Comparison of ENCODE assay signal across 8 cellular contexts in the genomic region with DNA sequence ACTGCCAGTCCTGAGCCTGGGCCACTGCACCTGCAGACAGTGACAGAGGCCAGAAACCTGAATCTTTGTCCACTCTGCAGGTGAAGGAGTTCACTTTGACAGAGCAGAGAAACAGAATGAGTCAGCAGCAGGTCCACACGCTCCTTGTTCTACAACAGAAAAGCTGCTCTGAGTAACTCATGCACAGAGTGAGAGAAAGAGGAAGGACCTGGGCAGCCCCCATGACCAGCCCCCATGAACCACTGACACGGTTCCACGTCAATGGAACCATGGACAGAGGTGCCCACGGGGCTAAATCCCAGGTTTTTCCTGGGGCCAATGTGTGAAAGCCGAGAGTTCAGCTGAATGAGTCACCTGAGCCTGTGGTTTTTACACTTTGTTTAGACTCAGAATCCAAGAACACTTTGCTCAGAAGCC. TPM values are rescaled to one million over a fixed set of nuclear protein-coding genes. Genes with fewer than 3 reads are reported as not detected.
DNase-seq lines count a peak whose midpoint lies in the region; ATAC-seq and TF ChIP-seq lines count a peak whose summit lies in the region.

No MANE protein-coding gene starts in this region.

- no peak overlapping the region for H3K4me3 ChIP-seq in GM06990 (replicated peaks; ENCODE audit: low read depth, low read length)
- H3K4me3 ChIP-seq in coronary artery: no peak overlapping the region
- no peak overlapping the region for H3K4me3 ChIP-seq in esophagus muscularis mucosa
- no peak overlapping the region for H3K4me3 ChIP-seq in Caco-2 (ENCODE audit: low read depth, low read length)

- POLR2A ChIA-PET in Caco-2 (lab: Charles Lee): no interaction called here

- H3K27ac ChIP-seq in coronary artery: no peak overlapping the region
- no peak overlapping the region for H3K27ac ChIP-seq in esophagus muscularis mucosa (replicated peaks in 1 of 4)

- no peaks in the 10 kb centered on the region for H3K36me3 Mint-ChIP-seq in Caco-2 (ENCODE audit: insufficient read depth, unreplicated experiment)

- TF ChIP-seq CTCF in GM06990 (IDR thresholded peaks at IDR 0.05; ENCODE audit: insufficient read depth, low read length, poor library complexity, severe bottlenecking) (no peak), coronary artery (IDR thresholded peaks at IDR 0.05) (no peak), esophagus muscularis mucosa (IDR thresholded peaks at IDR 0.05) (no peak), Caco-2 (IDR thresholded peaks at IDR 0.05; ENCODE audit: insufficient read depth in 1 of 2, low read depth in 1 of 2, low read length in 1 of 2, severe bottlenecking in 1 of 2, unreplicated experiment in 1 of 2) (no peak)

- H3K9me3 ChIP-seq in esophagus muscularis mucosa (no peaks in the 10 kb centered on the region), Caco-2 (no peaks in the 10 kb centered on the region)

- H3K36me3 ChIP-seq in GM06990 (ENCODE audit: control insufficient read depth, insufficient read depth, low read length) (no peaks in the 10 kb centered on the region), esophagus muscularis mucosa (no peaks in the 10 kb centered on the region), Caco-2 (ENCODE audit: control insufficient read depth, insufficient read depth, low read length) (no peaks in the 10 kb centered on the region)

- H3K4me1 ChIP-seq in esophagus muscularis mucosa (no peaks in the 10 kb centered on the region), Caco-2 (no peaks in the 10 kb centered on the region)

- TF ChIP-seq EP300 in esophagus muscularis mucosa (IDR thresholded peaks at IDR 0.05): no peak

- H3K4me3 Mint-ChIP-seq in Caco-2 (ENCODE audit: unreplicated experiment): no peak overlapping the region

- DNase-seq in GM06990 (ENCODE audit: extremely low read depth, insufficient read length) (peak; percentile 80), coronary artery (ENCODE audit: low spot score) (peak; percentile 22), cerebellar cortex (ENCODE audit: low spot score) (no peak), NCI-H1436 (lab: John Stamatoyannopoulos, UW) (no peak), esophagus muscularis mucosa (ENCODE audit: extremely low spot score) (no peak), Caco-2 (no peak)

- H3K27ac Mint-ChIP-seq in Caco-2 (ENCODE audit: unreplicated experiment): no peak overlapping the region

- BruUV-seq in Caco-2 (replicated peaks; lab: Mats Ljungman, UMichigan): no TSS peak

- peak; percentile 85 for ATAC-seq in GM21367 (IDR thresholded peaks at IDR 0.05; ENCODE audit: unreplicated experiment)
- peak; percentile 92 for ATAC-seq in HG03432 (IDR thresholded peaks at IDR 0.05; ENCODE audit: unreplicated experiment)

- H3K27me3 ChIP-seq in GM06990 (replicated peaks; ENCODE audit: control insufficient read depth, insufficient read depth, low read length): 0 out of 2 replicates have a peak, but pooled peaks cover 1% of the 10 kb centered on the region
- H3K27me3 ChIP-seq in esophagus muscularis mucosa: no peaks in the 10 kb centered on the region
- no peaks in the 10 kb centered on the region for H3K27me3 ChIP-seq in Caco-2 (replicated peaks; ENCODE audit: control insufficient read depth, insufficient read depth, low read length)

- TF ChIP-seq POLR2A in esophagus muscularis mucosa (IDR thresholded peaks at IDR 0.05; ENCODE audit: low read depth): no peak

- intact Hi-C loops in esophagus muscularis mucosa (cut with DNase I) (no loop called here), Caco-2 (cut with micrococcal nuclease; ENCODE audit: unreplicated experiment) (no loop called here)

- WGBS in esophagus muscularis mucosa: 93% methylated on average over 3 of the region's 5 CpGs

- H3K27me3 Mint-ChIP-seq in Caco-2 (ENCODE audit: insufficient read depth, unreplicated experiment): peaks cover 2% of the 10 kb centered on the region

- no peaks in the 10 kb centered on the region for H3K9me3 Mint-ChIP-seq in Caco-2 (ENCODE audit: unreplicated experiment)

- H3K4me1 Mint-ChIP-seq in Caco-2 (ENCODE audit: low read depth, unreplicated experiment): no peaks in the 10 kb centered on the region

- CTCF ChIA-PET in Caco-2 (lab: Charles Lee): no interaction called here

RNA-seq across cellular contexts. Expression of gene CTBP2, which starts 40.8 kb away (rescaled TPM):
- total RNA-seq in esophagus muscularis mucosa (100 to 1,000 TPM in 1 of 4 donors, 10 to 100 TPM in 3; 69.7 to 125 (median 84.7) TPM), Caco-2 (2022) (97.2 and 99.6 TPM in 2 replicates)

Comparison
In these comparisons a context has a peak if more than half of its experiments do, and no peak if none do; other contexts are left out.
1. DNase-seq: peak in GM06990 (single experiment) and coronary artery (single experiment); none in cerebellar cortex (single experiment), NCI-H1436 (single experiment), esophagus muscularis mucosa (single experiment) and Caco-2 (0 of 2).